Comparison of ENCODE assay signal across 8 cellular contexts in genomic region chr4:55947912-55948725, GRCh38. TPM values are rescaled to one million over a fixed set of nuclear protein-coding genes. Genes with fewer than 3 reads are reported as not detected.
DNase-seq lines count a peak whose midpoint lies in the region; ATAC-seq and TF ChIP-seq lines count a peak whose summit lies in the region.

No MANE protein-coding gene starts in this region.

- BruUV-seq in HCT116 (replicated peaks; lab: Mats Ljungman, UMichigan) (TSS peak; percentile 28), OCI-LY7 (replicated peaks; lab: Mats Ljungman, UMichigan) (no TSS peak)

- TF ChIP-seq POLR2A in HCT116 (IDR thresholded peaks at IDR 0.05; ENCODE audit: borderline replicate concordance, extremely low read depth, insufficient read depth, insufficient read length): no peak

- peaks cover 14 to 23% of the 10 kb centered on the region in 2 experiments for H3K4me1 ChIP-seq in HCT116 (ENCODE audit: control insufficient read depth in 1 of 2, insufficient read depth in 2 of 2, low read length in 2 of 2)
- peaks cover 53% of the 10 kb centered on the region for H3K4me1 ChIP-seq in OCI-LY7 (ENCODE audit: insufficient read depth, low read length, poor library complexity, severe bottlenecking)
- H3K4me1 ChIP-seq in right cardiac atrium (ENCODE audit: control insufficient read depth, insufficient read depth, low read length): peaks cover 4% of the 10 kb centered on the region
- peaks cover 21% of the 10 kb centered on the region for H3K4me1 ChIP-seq in skeletal muscle satellite cell (ENCODE audit: control insufficient read depth, insufficient read depth, low read length)

- no peaks in the 10 kb centered on the region for H4K20me1 ChIP-seq in HCT116 (ENCODE audit: insufficient read depth)
- H4K20me1 ChIP-seq in OCI-LY7 (ENCODE audit: insufficient read depth, low read length): no peaks in the 10 kb centered on the region

- H3K27me3 Mint-ChIP-seq in activated naive CD8-positive, alpha-beta T cell treated with anti-CD3 and anti-CD28 coated beads for 36 hours: no peaks in the 10 kb centered on the region

- no peaks in the 10 kb centered on the region for H3K9me2 ChIP-seq in HCT116 (ENCODE audit: insufficient read depth)
- no peaks in the 10 kb centered on the region for H3K9me2 ChIP-seq in OCI-LY7 (ENCODE audit: insufficient read depth, low read length)

- intact Hi-C loops in HCT116 (cut with micrococcal nuclease): loop anchor here (1.0 to 10.0 kb wide), 4 partner anchors 101 to 852 kb away; a partner anchor contains a TSS
- intact Hi-C loops in OCI-LY7 (cut with micrococcal nuclease; ENCODE audit: unreplicated experiment): loop anchor here (1.0 to 5.0 kb wide), 7 partner anchors 95 to 959 kb away; partner anchors contain the start of genes AASDH, CLOCK, EXOC1 and PAICS
- intact Hi-C loops in right cardiac atrium (cut with DNase I): loop anchor here (2.0 to 5.0 kb wide), 2 partner anchors 353 to 354 kb away; no protein-coding TSS in a partner anchor
- intact Hi-C loops in head of caudate nucleus (cut with DNase I): loop anchor here (2.0 kb wide), 1 partner anchor 353 kb away; no protein-coding TSS in a partner anchor

- RAD21 ChIA-PET in HCT116 (lab: Charles Lee; ENCODE audit: low non-redundant PET in 1 of 2, low total read pairs in 2 of 2, uncharacterized antibody in 2 of 2, unreplicated experiment in 2 of 2): interaction anchor here in 1 of 2 experiments (1.3 kb wide), 1 partner anchor 352 kb away, joined by 6 read pairs; no protein-coding TSS in a partner anchor

- H3K36me3 Mint-ChIP-seq in activated naive CD8-positive, alpha-beta T cell treated with anti-CD3 and anti-CD28 coated beads for 36 hours: peaks cover 14% of the 10 kb centered on the region

- DNase-seq in GM03348 (ENCODE audit: low spot score): peak; percentile 71
- peak; percentile 28 for DNase-seq in HCT116 (ENCODE audit: low read depth, low spot score)
- peak; percentile 76 for DNase-seq in OCI-LY7 (ENCODE audit: low spot score)
- DNase-seq in activated naive CD8-positive, alpha-beta T cell treated with anti-CD3 and anti-CD28 coated beads for 36 hours: peak; percentile 41
- no peak for DNase-seq in right cardiac atrium
- no peak for DNase-seq in head of caudate nucleus
- no peak for DNase-seq in D341Med (ENCODE audit: low spot score)

- H3K79me2 ChIP-seq in HCT116 (ENCODE audit: insufficient read depth, low read length) (peaks cover 31% of the 10 kb centered on the region), OCI-LY7 (ENCODE audit: insufficient read depth, low read depth, low read length) (peaks cover 39% of the 10 kb centered on the region)

- no peak for TF ChIP-seq CTCF in HCT116 (IDR thresholded peaks at IDR 0.05 in 2 of 3, conservative IDR thresholded peaks at IDR 0.05 in 1 of 3; ENCODE audit: borderline replicate concordance in 1 of 3, insufficient read depth in 1 of 3, low read depth in 2 of 3, low read length in 2 of 3)
- 0 out of 2 replicates have a peak, but pooled peaks have one; percentile 5 for TF ChIP-seq CTCF in OCI-LY7 (conservative IDR thresholded peaks at IDR 0.05; ENCODE audit: low read length)

- peak overlapping the region; percentile 32 for H3K9ac ChIP-seq in HCT116 (ENCODE audit: low read length)
- H3K9ac ChIP-seq in skeletal muscle satellite cell (ENCODE audit: low read depth, low read length): peak overlapping the region; percentile 97

- H3K9me3 ChIP-seq in HCT116 (ENCODE audit: control insufficient read depth in 1 of 2, insufficient read depth in 1 of 2, low read depth in 1 of 2, low read length in 2 of 2): no peaks in the 10 kb centered on the region
- no peaks in the 10 kb centered on the region for H3K9me3 ChIP-seq in OCI-LY7 (ENCODE audit: low read length)
- H3K9me3 ChIP-seq in right cardiac atrium (ENCODE audit: control insufficient read depth, low read length): no peaks in the 10 kb centered on the region
- no peaks in the 10 kb centered on the region for H3K9me3 ChIP-seq in skeletal muscle satellite cell (replicated peaks; ENCODE audit: low read length)

- H3K4me2 ChIP-seq in HCT116 (ENCODE audit: low read length): peak overlapping the region; percentile 92
- H3K4me2 ChIP-seq in OCI-LY7 (ENCODE audit: low read length): peak overlapping the region; percentile 88
- peak overlapping the region; percentile 92 for H3K4me2 ChIP-seq in skeletal muscle satellite cell (ENCODE audit: low read length)

- H3K4me3 Mint-ChIP-seq in activated naive CD8-positive, alpha-beta T cell treated with anti-CD3 and anti-CD28 coated beads for 36 hours: peak overlapping the region; percentile 82

- ATAC-seq in HCT116 (peak; percentile 27), right cardiac atrium (peak in 1 of 2 donors; percentile 24)

- no peak for TF ChIP-seq RAD21 in HCT116 (IDR thresholded peaks at IDR 0.05; ENCODE audit: low read depth)

- CTCF ChIA-PET in HCT116 (lab: Charles Lee) (interaction anchor here (0.8 to 2.4 kb wide), 19 partner anchors 8 to 888 kb away, joined by 3 to 21 read pairs (median 4); partner anchors contain the start of genes PAICS and PPAT), OCI-LY7 (lab: Charles Lee; ENCODE audit: unreplicated experiment) (interaction anchor here (1.1 to 1.3 kb wide), 3 partner anchors 9 to 236 kb away, joined by 3 to 5 read pairs (median 4); no protein-coding TSS in a partner anchor)

- H3K4me3 ChIP-seq in HCT116 (replicated peaks in 1 of 2; ENCODE audit: low read depth in 1 of 2, low read length in 2 of 2): peak overlapping the region; percentile 77 to 82
- peak overlapping the region; percentile 82 for H3K4me3 ChIP-seq in OCI-LY7 (ENCODE audit: low read depth, low read length, poor library complexity, severe bottlenecking)
- peak overlapping the region; percentile 40 for H3K4me3 ChIP-seq in right cardiac atrium (ENCODE audit: low read length)
- H3K4me3 ChIP-seq in skeletal muscle satellite cell (ENCODE audit: low read length): peak overlapping the region; percentile 84

- H3K27ac ChIP-seq in HCT116 (ENCODE audit: low read depth, low read length) (peak overlapping the region; percentile 94), OCI-LY7 (ENCODE audit: low read depth, low read length, poor library complexity, severe bottlenecking) (peak overlapping the region; percentile 95), right cardiac atrium (ENCODE audit: low read length) (peak overlapping the region; percentile 79)

- H2AFZ ChIP-seq in HCT116 (ENCODE audit: low read depth, low read length, poor library complexity, severe bottlenecking) (peak overlapping the region; percentile 57), OCI-LY7 (ENCODE audit: low read length) (peak overlapping the region; percentile 65)

- H3K9me3 Mint-ChIP-seq in activated naive CD8-positive, alpha-beta T cell treated with anti-CD3 and anti-CD28 coated beads for 36 hours: peaks cover 5% of the 10 kb centered on the region

- peak overlapping the region; percentile 96 for H3K27ac Mint-ChIP-seq in activated naive CD8-positive, alpha-beta T cell treated with anti-CD3 and anti-CD28 coated beads for 36 hours

- POLR2A ChIA-PET in HCT116 (lab: Charles Lee) (interaction anchor here (2.3 kb wide), 2 partner anchors 10 to 439 kb away, joined by 7 read pairs; partner anchors contain the start of gene AASDH), OCI-LY7 (lab: Charles Lee) (interaction anchor here (0.5 to 3.0 kb wide), 18 partner anchors 10 to 602 kb away, joined by 3 to 30 read pairs (median 4); partner anchors contain the start of genes AASDH, PAICS and SRD5A3)

- H3K27me3 ChIP-seq in HCT116 (ENCODE audit: insufficient read depth, low read length): no peaks in the 10 kb centered on the region
- no peaks in the 10 kb centered on the region for H3K27me3 ChIP-seq in right cardiac atrium (ENCODE audit: control insufficient read depth, insufficient read depth)
- H3K27me3 ChIP-seq in skeletal muscle satellite cell (ENCODE audit: control insufficient read depth, insufficient read depth, low read length): no peaks in the 10 kb centered on the region

- peaks cover 27% of the 10 kb centered on the region for H3K4me1 Mint-ChIP-seq in activated naive CD8-positive, alpha-beta T cell treated with anti-CD3 and anti-CD28 coated beads for 36 hours

- 3% methylated on average over 19 of the region's 19 CpGs for WGBS in right cardiac atrium

- H3K36me3 ChIP-seq in HCT116 (ENCODE audit: control insufficient read depth in 1 of 2, insufficient read depth in 2 of 2, low read length in 2 of 2) (peaks cover 0 to 2% of the 10 kb centered on the region in 2 experiments; a peak in 1 of 4 replicates), OCI-LY7 (ENCODE audit: insufficient read depth, low read length) (peaks cover 18% of the 10 kb centered on the region), skeletal muscle satellite cell (ENCODE audit: insufficient read depth, low read length) (peaks cover 5% of the 10 kb centered on the region)

TF ChIP-seq in HCT116, 20 proteins besides CTCF, POLR2A, EP300 and RAD21:
- TF ChIP-seq ATF3 (IDR thresholded peaks at IDR 0.05) (no peak), SIN3A (IDR thresholded peaks at IDR 0.05; ENCODE audit: low read depth) (no peak), CBX3 (IDR thresholded peaks at IDR 0.05; ENCODE audit: low read depth) (no peak), CEBPB (IDR thresholded peaks at IDR 0.05; ENCODE audit: low read depth) (no peak), JUND (IDR thresholded peaks at IDR 0.05) (no peak), FOSL1 (IDR thresholded peaks at IDR 0.05; ENCODE audit: low read depth) (peak; percentile 36; the same call in 1 of the 2 replicates), EGR1 (IDR thresholded peaks at IDR 0.05; ENCODE audit: low read depth) (no peak), TCF7L2 (IDR thresholded peaks at IDR 0.05; ENCODE audit: borderline replicate concordance, extremely low read depth, insufficient read depth, insufficient read length) (no peak), SRF (IDR thresholded peaks at IDR 0.05; ENCODE audit: low read depth) (0 out of 2 replicates have a peak, but pooled peaks have one; percentile 27), SP1 (IDR thresholded peaks at IDR 0.05; ENCODE audit: low read depth) (peak; percentile 8; the same call in 1 of the 2 replicates), EZH2 (IDR thresholded peaks at IDR 0.05) (no peak), ZFX (IDR thresholded peaks at IDR 0.05) (no peak), YY1 (IDR thresholded peaks at IDR 0.05; ENCODE audit: extremely low read depth, insufficient replicate concordance, low read depth, low read length) (no peak)

RNA-seq across cellular contexts. Expression of gene CEP135, which starts 0.6 kb away (rescaled TPM):
- total RNA-seq in HCT116 (2021; ENCODE audit: unreplicated experiment): 10.9 TPM
- 2.2 and 2.7 TPM in 2 replicates for polyA plus RNA-seq in HCT116 (2012)
- 21.6 and 32.4 TPM in 2 replicates for total RNA-seq in OCI-LY7 (2014; rRNA removed; shearing (Covaris generic))
- 32.7 and 41.4 TPM in 2 replicates for total RNA-seq in OCI-LY7 (2022)
- total RNA-seq in activated naive CD8-positive, alpha-beta T cell treated with anti-CD3 and anti-CD28 coated beads for 36 hours: 10 to 100 TPM; 14.6 to 16.6 TPM
- 1 to 10 TPM; 2.1 to 3.0 (median 2.7) TPM for total RNA-seq in right cardiac atrium
- polyA plus RNA-seq in right cardiac atrium: 1.3 TPM
- 6.3 TPM in 2 replicates for total RNA-seq in skeletal muscle satellite cell (2012; rRNA removed)

Comparison
In these comparisons a context has a peak if more than half of its experiments do, and no peak if none do; other contexts are left out.
1. DNase-seq: peak in GM03348 (single experiment), HCT116 (single experiment), OCI-LY7 (single experiment) and activated naive CD8-positive, alpha-beta T cell treated with anti-CD3 and anti-CD28 coated beads for 36 hours (single experiment); none in right cardiac atrium (0 of 3), head of caudate nucleus (0 of 42) and D341Med (single experiment).
2. Peak in every context shown above with its lines, with median percentiles within 50 percentile points of each other: H3K27ac ChIP-seq, H3K4me2 ChIP-seq and H3K4me3 ChIP-seq.